20 cellular contexts compared by ENCODE assay signal in the genomic region with DNA sequence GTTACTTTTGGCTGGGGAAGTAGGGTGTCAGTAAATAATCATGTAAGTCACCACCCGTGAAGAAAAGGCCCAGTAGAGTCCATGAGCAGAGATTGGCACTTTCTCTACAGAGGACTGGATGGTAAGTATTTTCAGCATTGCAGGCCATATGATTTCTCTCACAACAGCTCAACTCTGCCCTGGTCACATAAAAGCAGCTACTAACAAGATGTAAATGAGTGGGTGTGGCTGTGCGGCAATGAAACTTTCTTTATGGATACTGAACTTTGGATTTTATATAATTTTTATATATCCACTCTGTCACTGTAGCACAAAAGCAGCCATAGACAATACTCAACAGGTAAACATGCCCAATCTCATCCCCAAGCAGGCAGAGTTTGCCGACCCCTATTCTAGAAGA.
DNase-seq lines count a peak whose midpoint lies in the region; ATAC-seq and TF ChIP-seq lines count a peak whose summit lies in the region.
"Had no signal": no experiment of that assay in that cellular context is flagged by ENCODE, and none has a peak within 500 bp of the region (broad histone marks: within the 10 kb centered on the region; RNA-seq: fewer than 3 reads in every experiment).

No MANE protein-coding gene starts in this region.

- DNase-seq in endodermal cell (peak; percentile 7), mucosa of descending colon (peak in 1 of 3 donors; percentile 32), transverse colon (peak; percentile 18), inferior parietal cortex (ENCODE audit: extremely low spot score) (no peak), HCEC 1CT (no peak), NOMO-1 treated with dmso at 0.1 percent for 144 hours (lab: John Stamatoyannopoulos, UW; ENCODE audit: unreplicated experiment) (no peak)
- DNase-seq: 8988T; ACHN; BE2C; C1 segment of cervical spinal cord; Calu3; CD4-positive, alpha-beta memory T cell; CD4-positive, CD25-positive, alpha-beta regulatory T cell; CD8-positive, alpha-beta memory T cell; COR-L47; DMS79 treated with DMSO at 0.1 percent for 48 hours; GF-D8 had no signal

- H3K27ac Mint-ChIP-seq in endodermal cell, result no peak overlapping the region
- H3K27ac Mint-ChIP-seq: CD14-positive monocyte; CD4-positive, alpha-beta memory T cell; CD4-positive, CD25-positive, alpha-beta regulatory T cell had no signal

- H3K9me3 ChIP-seq in endodermal cell (ENCODE audit: control insufficient read depth, low read length) (peaks cover 23% of the 10 kb centered on the region), mucosa of descending colon (peaks cover 8% of the 10 kb centered on the region), transverse colon (peaks cover 0 to 6% of the 10 kb centered on the region in 2 donors)
- H3K9me3 ChIP-seq: BE2C had no signal

- TF ChIP-seq POLR2A in transverse colon (IDR thresholded peaks at IDR 0.05), result no peak

- no peak overlapping the region for H3K27ac ChIP-seq in endodermal cell (ENCODE audit: low read depth, low read length)
- peak overlapping the region in 2 of 4 donors; percentile 48 to 53 for H3K27ac ChIP-seq in transverse colon
- H3K27ac ChIP-seq: BLaER1 had no signal

- H3K27me3 ChIP-seq in endodermal cell (ENCODE audit: control insufficient read depth, insufficient read depth, low read length, poor library complexity, severe bottlenecking) (no peaks in the 10 kb centered on the region), transverse colon (no peaks in the 10 kb centered on the region)
- H3K27me3 ChIP-seq: BE2C, BLaER1 had no signal

- 84 to 100% methylated on average over 1 to 2 of the region's 3 CpGs for WGBS in endodermal cell (ENCODE audit: insufficient coverage in 1 of 2, insufficient read length in 1 of 2), 2 experiments
- 50 to 55% methylated on average over 2 to 3 of the region's 3 CpGs for WGBS in transverse colon (ENCODE audit: low coverage in 1 of 2), 2 donors

- in situ Hi-C loops in transverse colon (cut with MboI; ENCODE audit: low pct_ligation_motif_present in 1 of 4, low pct_unique_long_range_greater_than_20kb in 1 of 4, low sequenced_read_pairs in 3 of 4), result loop anchor here in 1 of 4 donors (25.0 kb wide), 1 partner anchor 715 kb away; the partner anchor contains the start of gene TMEM132D

- intact Hi-C loops in mucosa of descending colon (cut with DNase I, micrococcal nuclease), result no loop called here
- intact Hi-C loops in transverse colon (cut with DNase I; ENCODE audit: low total_unique reads), result no loop called here

- ATAC-seq in mucosa of descending colon (peak; percentile 93), HG03135 (IDR thresholded peaks at IDR 0.05; ENCODE audit: unreplicated experiment) (no peak)

- H3K9me3 Mint-ChIP-seq in endodermal cell, result peaks cover 16% of the 10 kb centered on the region

- H3K27me3 Mint-ChIP-seq in endodermal cell (ENCODE audit: insufficient read depth), result peaks cover 3% of the 10 kb centered on the region
- H3K27me3 Mint-ChIP-seq: CD4-positive, alpha-beta memory T cell; CD4-positive, CD25-positive, alpha-beta regulatory T cell had no signal

- H3K4me3 Mint-ChIP-seq in endodermal cell, result no peak overlapping the region
- H3K4me3 Mint-ChIP-seq: CD14-positive monocyte; CD4-positive, alpha-beta memory T cell; CD4-positive, CD25-positive, alpha-beta regulatory T cell; CD8-positive, alpha-beta memory T cell had no signal

- no peak for TF ChIP-seq CTCF in endodermal cell (conservative IDR thresholded peaks at IDR 0.05)
- TF ChIP-seq CTCF in mucosa of descending colon (IDR thresholded peaks at IDR 0.05), result no peak
- TF ChIP-seq CTCF in transverse colon (IDR thresholded peaks at IDR 0.05), result no peak

- TF ChIP-seq EP300 in transverse colon (IDR thresholded peaks at IDR 0.05; ENCODE audit: low read depth), result no peak

- no peak overlapping the region for H3K4me3 ChIP-seq in endodermal cell (ENCODE audit: low read length)
- no peak overlapping the region for H3K4me3 ChIP-seq in mucosa of descending colon
- H3K4me3 ChIP-seq in transverse colon, result no peak overlapping the region
- H3K4me3 ChIP-seq: BLaER1 had no signal

- peaks cover 18% of the 10 kb centered on the region for H3K36me3 Mint-ChIP-seq in endodermal cell (ENCODE audit: low read depth)
- H3K36me3 Mint-ChIP-seq: CD14-positive monocyte; CD4-positive, alpha-beta memory T cell; CD4-positive, CD25-positive, alpha-beta regulatory T cell had no signal

- H3K36me3 ChIP-seq in endodermal cell (ENCODE audit: control insufficient read depth, insufficient read depth, low read length), result no peaks in the 10 kb centered on the region
- no peaks in the 10 kb centered on the region for H3K36me3 ChIP-seq in mucosa of descending colon (ENCODE audit: low read depth)
- no peaks in the 10 kb centered on the region for H3K36me3 ChIP-seq in transverse colon
- H3K36me3 ChIP-seq: BE2C, BLaER1 had no signal

- no peak overlapping the region for H3K9ac ChIP-seq in endodermal cell (ENCODE audit: extremely low read depth, low read length, poor library complexity, severe bottlenecking)
- H3K9ac ChIP-seq: BLaER1 had no signal

- H3K4me1 Mint-ChIP-seq in endodermal cell, result no peaks in the 10 kb centered on the region
- H3K4me1 Mint-ChIP-seq: CD14-positive monocyte; CD4-positive, alpha-beta memory T cell; CD4-positive, CD25-positive, alpha-beta regulatory T cell; CD8-positive, alpha-beta memory T cell had no signal

- H3K4me1 ChIP-seq in endodermal cell (ENCODE audit: control insufficient read depth, insufficient read depth, low read length) (no peaks in the 10 kb centered on the region), mucosa of descending colon (ENCODE audit: low read depth) (no peaks in the 10 kb centered on the region), transverse colon (peaks cover 0 to 4% (median 2%) of the 10 kb centered on the region in 4 donors)
- H3K4me1 ChIP-seq: BE2C had no signal

Comparison
In these comparisons a context has a peak if more than half of its experiments do, and no peak if none do; other contexts are left out.
1. DNase-seq: peak in endodermal cell (single experiment) and transverse colon (single experiment); none in inferior parietal cortex (single experiment), HCEC 1CT (single experiment) and NOMO-1 treated with dmso at 0.1 percent for 144 hours (single experiment).